Comparison of ENCODE assay signal across 9 cellular contexts in the genomic region with DNA sequence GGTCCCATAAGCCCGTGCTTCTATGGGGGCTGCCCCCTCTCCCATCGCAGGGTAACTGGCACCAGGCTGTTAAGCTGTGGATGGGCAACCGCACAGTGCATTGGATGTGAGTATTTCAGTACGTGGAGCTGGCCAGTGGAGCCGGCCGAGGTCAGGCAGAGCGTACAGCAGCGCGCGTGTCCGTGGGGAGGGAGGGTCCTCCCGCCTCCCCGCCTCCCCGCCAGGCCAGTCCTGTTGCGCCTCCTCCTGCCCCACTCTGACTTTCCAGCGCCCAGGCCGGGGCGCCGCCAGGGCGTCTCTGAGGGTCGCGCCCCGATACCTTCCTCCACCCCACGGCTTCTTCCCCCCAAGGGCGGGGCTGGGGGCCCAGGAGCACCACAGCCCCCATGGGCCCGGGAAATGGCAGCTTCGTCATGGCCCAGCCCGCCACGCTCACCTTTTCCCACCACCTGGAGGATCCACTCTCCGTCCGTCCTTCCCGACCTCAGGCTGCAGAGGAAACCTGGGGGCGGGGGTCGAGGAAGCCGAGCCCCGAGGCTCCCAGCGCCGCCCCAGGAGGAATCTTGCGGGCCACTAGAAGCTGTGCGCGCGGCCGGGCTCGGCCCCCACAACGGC. TPM values are rescaled to one million over a fixed set of nuclear protein-coding genes. Genes with fewer than 3 reads are reported as not detected.
DNase-seq lines count a peak whose midpoint lies in the region; ATAC-seq and TF ChIP-seq lines count a peak whose summit lies in the region.
"Had no signal": no experiment of that assay in that cellular context is flagged by ENCODE, and none has a peak within 500 bp of the region (broad histone marks: within the 10 kb centered on the region; RNA-seq: fewer than 3 reads in every experiment).

No MANE protein-coding gene starts in this region.

- TF ChIP-seq CTCF in BJ (IDR thresholded peaks at IDR 0.05; ENCODE audit: insufficient read depth, low read depth, low read length) (no peak), Loucy (conservative IDR thresholded peaks at IDR 0.05; ENCODE audit: low read length) (no peak), nephron (IDR thresholded peaks at IDR 0.05; ENCODE audit: unreplicated experiment in 3 of 3) (no peak), body of pancreas (IDR thresholded peaks at IDR 0.05) (no peak)

- H3K9me3 ChIP-seq in Loucy (ENCODE audit: insufficient read depth, low read depth, low read length) (no peaks in the 10 kb centered on the region), ectodermal cell (ENCODE audit: control insufficient read depth, low read length) (no peaks in the 10 kb centered on the region), body of pancreas (no peaks in the 10 kb centered on the region)
- H3K9me3 ChIP-seq: neutrophil had no signal

- H3K9ac ChIP-seq in Loucy (ENCODE audit: low read depth, low read length, poor library complexity, severe bottlenecking) = no peak overlapping the region

- H3K27me3 ChIP-seq in BJ (ENCODE audit: control insufficient read depth, insufficient read depth, low read length) = no peaks in the 10 kb centered on the region
- H3K27me3 ChIP-seq in Loucy (ENCODE audit: insufficient read depth, low read length, poor library complexity, severe bottlenecking) = peaks cover 7% of the 10 kb centered on the region
- peaks cover 34% of the 10 kb centered on the region for H3K27me3 ChIP-seq in ectodermal cell (ENCODE audit: control insufficient read depth, insufficient read depth, low read length, poor library complexity, severe bottlenecking)
- H3K27me3 ChIP-seq in body of pancreas = peaks cover 0 to 12% of the 10 kb centered on the region in 2 donors

- H3K4me1 ChIP-seq in Loucy (ENCODE audit: insufficient read depth, low read length, poor library complexity, severe bottlenecking) (peaks cover 22% of the 10 kb centered on the region), ectodermal cell (ENCODE audit: control insufficient read depth, insufficient read depth, low read length) (no peaks in the 10 kb centered on the region), body of pancreas (peaks cover 26% of the 10 kb centered on the region)

- peaks cover 3% of the 10 kb centered on the region; the same call in 1 of the 2 replicates for H3K36me3 ChIP-seq in BJ (ENCODE audit: control insufficient read depth, insufficient read depth, low read length)
- H3K36me3 ChIP-seq in Loucy (ENCODE audit: insufficient read depth, low read length) = peaks cover 11% of the 10 kb centered on the region
- H3K36me3 ChIP-seq in ectodermal cell (ENCODE audit: control insufficient read depth, insufficient read depth, low read length) = no peaks in the 10 kb centered on the region
- H3K36me3 ChIP-seq in body of pancreas (replicated peaks in 1 of 2; ENCODE audit: insufficient read depth in 1 of 2, low read depth in 2 of 2) = no peaks in the 10 kb centered on the region
- H3K36me3 ChIP-seq: neutrophil had no signal

- H3K27ac Mint-ChIP-seq in nephron = no peak overlapping the region

- DNase-seq in BJ (ENCODE audit: low read depth) (no peak), DMS114 treated with DMSO at 0.1 percent for 48 hours (lab: John Stamatoyannopoulos, UW; ENCODE audit: unreplicated experiment) (no peak), NCI-H187 treated with DMSO at 0.1 percent for 48 hours (lab: John Stamatoyannopoulos, UW) (no peak), DMS 273 (lab: John Stamatoyannopoulos, UW; ENCODE audit: unreplicated experiment) (no peak), body of pancreas (no peak)

- no peaks in the 10 kb centered on the region for H3K9me3 Mint-ChIP-seq in nephron

- no peaks in the 10 kb centered on the region; the same call in 1 of the 2 replicates for H3F3A ChIP-seq in Loucy (ENCODE audit: low read depth)

- H3K27ac ChIP-seq in ectodermal cell (ENCODE audit: insufficient read depth, low read depth, low read length, poor library complexity, severe bottlenecking) = no peak overlapping the region
- peak overlapping the region in 1 of 4 donors; percentile 63 for H3K27ac ChIP-seq in body of pancreas
- H3K27ac ChIP-seq: neutrophil had no signal

- CTCF ChIA-PET in BJ (lab: Yijun Ruan, JAX) = no interaction called here

- WGBS in ectodermal cell, 2 experiments = 12% methylated on average over 45 of the region's 45 CpGs
- 8 to 12% methylated on average over 23 to 40 of the region's 45 CpGs for WGBS in body of pancreas, 2 donors

- peaks cover 4% of the 10 kb centered on the region for H3K4me1 Mint-ChIP-seq in nephron

- no peak for TF ChIP-seq POLR2A in body of pancreas (IDR thresholded peaks at IDR 0.05)

- H3K4me3 ChIP-seq in BJ (ENCODE audit: low read depth, low read length) (peak overlapping the region; percentile 91), Loucy (ENCODE audit: low read length, poor library complexity, severe bottlenecking) (peak overlapping the region; percentile 100), ectodermal cell (ENCODE audit: insufficient read depth, low read depth, low read length) (peak overlapping the region; percentile 75), body of pancreas (no peak overlapping the region)

- peak overlapping the region; percentile 93 for H3K4me2 ChIP-seq in Loucy (ENCODE audit: low read depth, low read length, poor library complexity, severe bottlenecking)

- POLR2A ChIA-PET in BJ (lab: Charles Lee) = no interaction called here

- intact Hi-C loops in body of pancreas (cut with DNase I) = no loop called here

- no peak overlapping the region for H2AFZ ChIP-seq in Loucy (ENCODE audit: low read length)

- peaks cover 24% of the 10 kb centered on the region for H4K20me1 ChIP-seq in Loucy (ENCODE audit: insufficient read depth, low read length, poor library complexity, severe bottlenecking)

- peaks cover 42% of the 10 kb centered on the region for H3K27me3 Mint-ChIP-seq in nephron (ENCODE audit: low read depth)

- H3K79me2 ChIP-seq in Loucy (ENCODE audit: insufficient read depth, low read length) = peaks cover 41% of the 10 kb centered on the region

- H3K36me3 Mint-ChIP-seq in nephron (ENCODE audit: low read depth) = no peaks in the 10 kb centered on the region

- H3K4me3 Mint-ChIP-seq in nephron = peak overlapping the region; percentile 75 to 87 (median 83)

- no peak for ATAC-seq in body of pancreas

- H3K9me2 ChIP-seq in Loucy (replicated peaks; ENCODE audit: low read depth, low read length) = no peaks in the 10 kb centered on the region

RNA-seq across cellular contexts. Expression of a gene that starts 0.9 kb away (rescaled TPM):
- 92.3 and 138 TPM in 2 replicates for polyA plus RNA-seq in BJ (2011; rRNA removed)
- 67.5 and 83.0 TPM in 2 replicates for polyA minus RNA-seq in BJ (2011; rRNA and poly(A)+ RNA removed)
- polyA plus RNA-seq in ectodermal cell (2013, experiment 1 of 4) = 78.3 TPM
- polyA plus RNA-seq in ectodermal cell (2013, experiment 2 of 4) = 84.2 TPM
- polyA plus RNA-seq in ectodermal cell (2013, experiment 3 of 4) = 48.6 TPM
- 51.8 TPM for polyA plus RNA-seq in ectodermal cell (2013, experiment 4 of 4)
- total RNA-seq in body of pancreas = 10 to 100 TPM; 17.4 to 39.6 TPM

Comparison
In these comparisons a context has a peak if more than half of its experiments do, and no peak if none do; other contexts are left out.
1. H3K4me3 ChIP-seq: peak in BJ (single experiment), Loucy (single experiment) and ectodermal cell (single experiment); none in body of pancreas (0 of 2).